Comparison of ENCODE assay signal across 8 cellular contexts in the genomic region with DNA sequence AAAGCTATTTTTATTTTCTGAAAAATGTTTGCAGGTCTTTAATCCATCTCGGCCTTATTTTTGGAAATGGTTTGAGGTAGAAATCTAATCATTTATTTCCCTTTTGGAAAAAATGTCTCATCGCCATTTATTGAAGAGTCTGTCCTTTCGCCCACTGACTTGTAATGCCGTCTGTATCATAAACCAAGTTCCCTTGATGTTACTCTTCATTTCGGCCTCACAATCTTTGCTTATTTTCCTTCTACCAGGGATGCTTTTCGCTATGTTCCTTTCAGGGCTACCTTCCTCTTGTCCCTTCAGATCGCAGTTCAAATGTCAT. TPM values are rescaled to one million over a fixed set of nuclear protein-coding genes. Genes with fewer than 3 reads are reported as not detected.
DNase-seq lines count a peak whose midpoint lies in the region; ATAC-seq and TF ChIP-seq lines count a peak whose summit lies in the region.

No MANE protein-coding gene starts in this region.

- no peak overlapping the region for H3K14ac ChIP-seq in trophoblast cell (ENCODE audit: low read length)

- peak overlapping the region; percentile 10 for H4K12ac ChIP-seq in trophoblast cell (ENCODE audit: low read depth, low read length)

- H3K27me3 Mint-ChIP-seq in CD4-positive, alpha-beta memory T cell: no peaks in the 10 kb centered on the region

- peak overlapping the region in 1 of 7 donors; percentile 99 for H3K27ac Mint-ChIP-seq in CD4-positive, alpha-beta memory T cell

- no peaks in the 10 kb centered on the region for H3K9me3 ChIP-seq in CD4-positive, alpha-beta memory T cell (ENCODE audit: control insufficient read depth in 1 of 2, low read length in 2 of 2)
- H3K9me3 ChIP-seq in PC-9 (ENCODE audit: insufficient read depth, low read depth) (no peaks in the 10 kb centered on the region), trophoblast cell (ENCODE audit: insufficient read depth, low read depth, low read length) (no peaks in the 10 kb centered on the region)

- no CpG with 5 or more reads among the region's 7 CpGs for WGBS in trophoblast cell (ENCODE audit: extremely low coverage, insufficient coverage, insufficient read length)

- H3K23ac ChIP-seq in trophoblast cell (ENCODE audit: low read length): no peak overlapping the region

- TSS peak; percentile 99 for BruUV-seq in PC-9 (replicated peaks; lab: Mats Ljungman, UMichigan)

- H3K36me3 ChIP-seq in CD4-positive, alpha-beta memory T cell (ENCODE audit: insufficient read depth, low read length): no peaks in the 10 kb centered on the region
- no peaks in the 10 kb centered on the region for H3K36me3 ChIP-seq in PC-9 (ENCODE audit: low read depth)
- H3K36me3 ChIP-seq in trophoblast cell (ENCODE audit: control insufficient read depth in 1 of 2, insufficient read depth in 2 of 2, low read length in 2 of 2): no peaks in the 10 kb centered on the region

- H3K9me2 ChIP-seq in PC-9 (ENCODE audit: insufficient read depth): no peaks in the 10 kb centered on the region

- TF ChIP-seq CTCF in PC-9 (conservative IDR thresholded peaks at IDR 0.05) (no peak), fibroblast of mammary gland (conservative IDR thresholded peaks at IDR 0.05; ENCODE audit: control insufficient read depth, insufficient read depth, low read depth, low read length) (no peak)

- peaks cover 40% of the 10 kb centered on the region for H4K20me1 ChIP-seq in PC-9 (ENCODE audit: insufficient read depth)

- H3K9ac ChIP-seq in trophoblast cell (ENCODE audit: low read length): no peak overlapping the region

- peaks cover 8 to 25% (median 16%) of the 10 kb centered on the region in 4 donors for H3K4me1 Mint-ChIP-seq in CD4-positive, alpha-beta memory T cell

- no peaks in the 10 kb centered on the region for H3K9me3 Mint-ChIP-seq in CD4-positive, alpha-beta memory T cell

- H2BK5ac ChIP-seq in trophoblast cell (ENCODE audit: low read depth, low read length, poor library complexity): no peak overlapping the region

- H3K4ac ChIP-seq in trophoblast cell (ENCODE audit: low read depth, low read length): no peak overlapping the region

- H2AFZ ChIP-seq in PC-9 (peak overlapping the region; percentile 98), trophoblast cell (ENCODE audit: insufficient read depth, low read length, poor library complexity) (peak overlapping the region; percentile 3)

- peaks cover 47% of the 10 kb centered on the region for H3K4me1 ChIP-seq in CD4-positive, alpha-beta memory T cell (ENCODE audit: insufficient read depth, low read length)
- H3K4me1 ChIP-seq in PC-9 (replicated peaks; ENCODE audit: insufficient read depth) (peaks cover 47% of the 10 kb centered on the region), trophoblast cell (ENCODE audit: control insufficient read depth in 1 of 2, insufficient read depth in 2 of 2, low read length in 2 of 2) (peaks cover 2% of the 10 kb centered on the region in 2 experiments)

- intact Hi-C loops in CD4-positive, alpha-beta memory T cell (cut with micrococcal nuclease): loop anchor here (1.0 to 2.0 kb wide), 3 partner anchors 98 to 154 kb away; a partner anchor contains a TSS
- intact Hi-C loops in PC-9 (cut with micrococcal nuclease; ENCODE audit: unreplicated experiment): loop anchor here (1.0 kb wide), 2 partner anchors 98 to 152 kb away; a partner anchor contains a TSS

- H2AK5ac ChIP-seq in trophoblast cell (ENCODE audit: low read length): no peak overlapping the region

- peaks cover 0 to 7% of the 10 kb centered on the region in 2 donors for H3K36me3 Mint-ChIP-seq in CD4-positive, alpha-beta memory T cell

- peaks cover 9% of the 10 kb centered on the region for H3F3A ChIP-seq in PC-9 (ENCODE audit: insufficient read depth, low read depth)

- no peak overlapping the region for H4K91ac ChIP-seq in trophoblast cell (ENCODE audit: low read depth, low read length)

- CTCF ChIA-PET in CD4-positive, alpha-beta memory T cell (lab: Charles Lee; ENCODE audit: partially characterized antibody): interaction anchor here (0.6 to 3.6 kb wide), 4 partner anchors 9 to 611 kb away, joined by 3 to 25 read pairs (median 8); no protein-coding TSS in a partner anchor
- CTCF ChIA-PET in PC-9 (lab: Charles Lee): interaction anchor here (0.6 to 1.5 kb wide), 2 partner anchors 17 to 268 kb away, joined by 5 to 9 read pairs; no protein-coding TSS in a partner anchor
- CTCF ChIA-PET in HEK293T (lab: Yijun Ruan, JAX): interaction anchor here (0.6 kb wide), 2 partner anchors 239 to 516 kb away, joined by 3 read pairs; no protein-coding TSS in a partner anchor

- ATAC-seq in HG03108 (IDR thresholded peaks at IDR 0.05; ENCODE audit: unreplicated experiment): no peak

- H3K79me1 ChIP-seq in trophoblast cell (ENCODE audit: low read length): peaks cover 5% of the 10 kb centered on the region

- no peaks in the 10 kb centered on the region for H3K27me3 ChIP-seq in CD4-positive, alpha-beta memory T cell (ENCODE audit: insufficient read depth, low read length)
- H3K27me3 ChIP-seq in PC-9 (ENCODE audit: insufficient read depth, low read depth) (no peaks in the 10 kb centered on the region), trophoblast cell (ENCODE audit: insufficient read depth, low read length) (no peaks in the 10 kb centered on the region)

- peak overlapping the region; percentile 77 to 94 for H3K4me3 ChIP-seq in CD4-positive, alpha-beta memory T cell (ENCODE audit: low read length in 2 of 2)
- H3K4me3 ChIP-seq in PC-9: peak overlapping the region; percentile 98
- peak overlapping the region; percentile 94 for H3K4me3 ChIP-seq in fibroblast of mammary gland (ENCODE audit: control insufficient read depth, low read depth, low read length)
- no peak overlapping the region for H3K4me3 ChIP-seq in trophoblast cell (ENCODE audit: low read depth, low read length)

- POLR2A ChIA-PET in CD4-positive, alpha-beta memory T cell (lab: Charles Lee; ENCODE audit: partially characterized antibody): interaction anchor here (0.6 to 3.5 kb wide), 8 partner anchors 81 to 290 kb away, joined by 3 to 18 read pairs (median 6); a partner anchor contains a TSS
- POLR2A ChIA-PET in PC-9 (lab: Charles Lee; ENCODE audit: unreplicated experiment): no interaction called here
- POLR2A ChIA-PET in HEK293T (lab: Yijun Ruan, JAX): interaction anchor here (2.1 kb wide), 1 partner anchor 9 kb away, joined by 11 read pairs; no protein-coding TSS in a partner anchor

- H3K4me2 ChIP-seq in PC-9: peak overlapping the region; percentile 82
- peak overlapping the region; percentile 74 for H3K4me2 ChIP-seq in trophoblast cell (ENCODE audit: low read length)

- H2BK12ac ChIP-seq in trophoblast cell (ENCODE audit: low read length): no peak overlapping the region

- no peak for DNase-seq in CD4-positive, alpha-beta memory T cell
- DNase-seq in PC-9 (no peak), fibroblast of mammary gland (ENCODE audit: low read depth) (no peak), trophoblast cell (no peak), HEK293T (ENCODE audit: extremely low spot score) (no peak), cerebellum (ENCODE audit: low spot score) (no peak), T-helper 1 cell (no peak)

- H3K4me3 Mint-ChIP-seq in CD4-positive, alpha-beta memory T cell: no peak overlapping the region

- H4K8ac ChIP-seq in trophoblast cell (ENCODE audit: low read depth, low read length): peak overlapping the region; percentile 80

- H2BK120ac ChIP-seq in trophoblast cell (ENCODE audit: insufficient read depth, low read length, poor library complexity): no peak overlapping the region

- H3K79me2 ChIP-seq in PC-9 (ENCODE audit: low read depth) (peaks cover 50% of the 10 kb centered on the region), trophoblast cell (ENCODE audit: control insufficient read depth, insufficient read depth, low read length, poor library complexity) (peaks cover 9% of the 10 kb centered on the region)

- peak overlapping the region; percentile 97 for H3K27ac ChIP-seq in CD4-positive, alpha-beta memory T cell (ENCODE audit: low read depth, low read length)
- H3K27ac ChIP-seq in PC-9 (peak overlapping the region; percentile 58), trophoblast cell (ENCODE audit: low read depth, low read length) (no peak overlapping the region)

- no peak overlapping the region for H3K18ac ChIP-seq in trophoblast cell (ENCODE audit: low read length)

TF ChIP-seq in HEK293T, 16 proteins besides CTCF, POLR2A, EP300 and RAD21:
- no peak for TF ChIP-seq CTBP1 (IDR thresholded peaks at IDR 0.05; ENCODE audit: borderline replicate concordance)
- TF ChIP-seq, protein P1, sequence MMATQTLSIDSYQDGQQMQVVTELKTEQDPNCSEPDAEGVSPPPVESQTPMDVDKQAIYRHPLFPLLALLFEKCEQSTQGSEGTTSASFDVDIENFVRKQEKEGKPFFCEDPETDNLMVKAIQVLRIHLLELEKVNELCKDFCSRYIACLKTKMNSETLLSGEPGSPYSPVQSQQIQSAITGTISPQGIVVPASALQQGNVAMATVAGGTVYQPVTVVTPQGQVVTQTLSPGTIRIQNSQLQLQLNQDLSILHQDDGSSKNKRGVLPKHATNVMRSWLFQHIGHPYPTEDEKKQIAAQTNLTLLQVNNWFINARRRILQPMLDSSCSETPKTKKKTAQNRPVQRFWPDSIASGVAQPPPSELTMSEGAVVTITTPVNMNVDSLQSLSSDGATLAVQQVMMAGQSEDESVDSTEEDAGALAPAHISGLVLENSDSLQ (IDR thresholded peaks at IDR 0.05): no peak

RNA-seq across cellular contexts. Expression of a gene that starts 0.4 kb away (rescaled TPM):
- total RNA-seq in CD4-positive, alpha-beta memory T cell: 10 to 100 TPM; 23.0 to 23.4 TPM
- polyA plus RNA-seq in CD4-positive, alpha-beta memory T cell: 1 to 10 TPM; 7.6 to 9.9 TPM
- total RNA-seq in PC-9 (2021): 14.2 and 15.5 TPM in 2 replicates
- 18.1 and 19.0 TPM in 2 replicates for polyA plus RNA-seq in trophoblast cell (2013)
- 60.9 TPM for total RNA-seq in cerebellum
